Comparison of ENCODE assay signal across 16 cellular contexts in genomic region chr11:117020873-117021564, GRCh38.
A peak's percentile ranks its signal among the peaks of the same experiment; 100 is the strongest.
DNase-seq lines count a peak whose midpoint lies in the region; ATAC-seq lines count a peak whose summit lies in the region.
"Had no signal": no experiment of that assay in that cellular context is flagged by ENCODE, and none has a peak within 500 bp of the region (broad histone marks: within the 10 kb centered on the region; RNA-seq: fewer than 3 reads in every experiment).

No MANE protein-coding gene starts in this region.

- CTCF ChIA-PET in CD4-positive, alpha-beta memory T cell (lab: Charles Lee; ENCODE audit: partially characterized antibody) = no interaction called here
- CTCF ChIA-PET in naive thymus-derived CD4-positive, alpha-beta T cell (lab: Charles Lee) = no interaction called here

- H3K36me3 ChIP-seq in CD4-positive, alpha-beta memory T cell (ENCODE audit: insufficient read depth, low read length) = peaks cover 4% of the 10 kb centered on the region
- H3K36me3 ChIP-seq in naive thymus-derived CD4-positive, alpha-beta T cell (ENCODE audit: control insufficient read depth in 2 of 3, insufficient read depth in 3 of 3, low read length in 3 of 3) = no peaks in the 10 kb centered on the region
- H3K36me3 ChIP-seq: SJSA1 had no signal

- H3K4me3 ChIP-seq in CD4-positive, alpha-beta memory T cell (ENCODE audit: low read length in 2 of 2) = no peak overlapping the region
- no peak overlapping the region for H3K4me3 ChIP-seq in naive thymus-derived CD4-positive, alpha-beta T cell (ENCODE audit: low read length)
- H3K4me3 ChIP-seq: SJSA1 had no signal

- H3K36me3 Mint-ChIP-seq in CD4-positive, alpha-beta memory T cell = peaks cover 0 to 4% of the 10 kb centered on the region in 2 donors
- peaks cover 11% of the 10 kb centered on the region for H3K36me3 Mint-ChIP-seq in activated naive CD8-positive, alpha-beta T cell
- H3K36me3 Mint-ChIP-seq in naive thymus-derived CD4-positive, alpha-beta T cell = peaks cover 0 to 5% (median 4%) of the 10 kb centered on the region in 5 donors
- H3K36me3 Mint-ChIP-seq: mesothelial cell of epicardium had no signal

- no peaks in the 10 kb centered on the region for H3K9me3 Mint-ChIP-seq in CD4-positive, alpha-beta memory T cell
- H3K9me3 Mint-ChIP-seq in activated naive CD8-positive, alpha-beta T cell (ENCODE audit: low read depth) = no peaks in the 10 kb centered on the region
- H3K9me3 Mint-ChIP-seq in naive thymus-derived CD4-positive, alpha-beta T cell = no peaks in the 10 kb centered on the region
- H3K9me3 Mint-ChIP-seq: CD4-positive, alpha-beta T cell; mesothelial cell of epicardium had no signal

- in situ Hi-C loops in G401 (cut with HindIII; ENCODE audit: low sequenced_read_pairs) = no loop called here

- DNase-seq in CD4-positive, alpha-beta memory T cell = no peak
- no peak for DNase-seq in naive thymus-derived CD4-positive, alpha-beta T cell
- DNase-seq in G401 (ENCODE audit: low spot score) (no peak), germinal center (ENCODE audit: low spot score) (no peak)
- DNase-seq: activated CD4-positive, alpha-beta T cell treated with anti-CD3 and anti-CD28 coated beads, Interleukin-2, amount 50 U/mL, for 4 hours; CD4-positive, alpha-beta T cell; hypothalamus; NCI-H1417; NCI-H774 had no signal

- peaks cover 50 to 76% (median 63%) of the 10 kb centered on the region in 4 donors for H3K4me1 Mint-ChIP-seq in CD4-positive, alpha-beta memory T cell
- peaks cover 67% of the 10 kb centered on the region for H3K4me1 Mint-ChIP-seq in activated naive CD8-positive, alpha-beta T cell (ENCODE audit: low read depth)
- peaks cover 53 to 76% (median 64%) of the 10 kb centered on the region in 7 donors for H3K4me1 Mint-ChIP-seq in naive thymus-derived CD4-positive, alpha-beta T cell

- H3K27me3 Mint-ChIP-seq in CD4-positive, alpha-beta memory T cell = no peaks in the 10 kb centered on the region
- no peaks in the 10 kb centered on the region for H3K27me3 Mint-ChIP-seq in activated naive CD8-positive, alpha-beta T cell
- H3K27me3 Mint-ChIP-seq in naive thymus-derived CD4-positive, alpha-beta T cell = no peaks in the 10 kb centered on the region
- H3K27me3 Mint-ChIP-seq: CD4-positive, alpha-beta T cell had no signal

- H3K4me3 Mint-ChIP-seq in CD4-positive, alpha-beta memory T cell = peak overlapping the region in 6 of 8 donors; percentile 23 to 73 (median 48)
- H3K4me3 Mint-ChIP-seq in activated naive CD8-positive, alpha-beta T cell = peak overlapping the region; percentile 1
- H3K4me3 Mint-ChIP-seq in naive thymus-derived CD4-positive, alpha-beta T cell = peak overlapping the region in 4 of 10 donors; percentile 23 to 52 (median 30)
- H3K4me3 Mint-ChIP-seq: CD4-positive, alpha-beta T cell; mesothelial cell of epicardium had no signal

- intact Hi-C loops in CD4-positive, alpha-beta memory T cell (cut with micrococcal nuclease) = loop anchor here (5.0 kb wide), 1 partner anchor 94 kb away; no protein-coding TSS in a partner anchor
- intact Hi-C loops in naive thymus-derived CD4-positive, alpha-beta T cell (cut with micrococcal nuclease) = loop anchor here (5.0 kb wide), 2 partner anchors 34 to 89 kb away; no protein-coding TSS in a partner anchor

- no peaks in the 10 kb centered on the region for H3K27me3 ChIP-seq in CD4-positive, alpha-beta memory T cell (ENCODE audit: insufficient read depth, low read length)
- H3K27me3 ChIP-seq in naive thymus-derived CD4-positive, alpha-beta T cell (ENCODE audit: control insufficient read depth in 2 of 2, insufficient read depth in 2 of 2, low read length in 2 of 2) = no peaks in the 10 kb centered on the region
- H3K27me3 ChIP-seq: SJSA1 had no signal

- ATAC-seq in GM21723 (IDR thresholded peaks at IDR 0.05; ENCODE audit: unreplicated experiment) (peak; percentile 39), HG02759 (IDR thresholded peaks at IDR 0.05; ENCODE audit: unreplicated experiment) (no peak), HG03039 (IDR thresholded peaks at IDR 0.05; ENCODE audit: unreplicated experiment) (no peak)
- no peak for ATAC-seq in naive thymus-derived CD4-positive, alpha-beta T cell

- no peak overlapping the region for H3K27ac ChIP-seq in CD4-positive, alpha-beta memory T cell (ENCODE audit: low read depth, low read length)
- H3K27ac ChIP-seq in naive thymus-derived CD4-positive, alpha-beta T cell (ENCODE audit: low read depth, low read length) = no peak overlapping the region
- H3K27ac ChIP-seq: HL-60, SJSA1 had no signal

- POLR2A ChIA-PET in CD4-positive, alpha-beta memory T cell (lab: Charles Lee; ENCODE audit: partially characterized antibody) = no interaction called here
- POLR2A ChIA-PET in naive thymus-derived CD4-positive, alpha-beta T cell (lab: Charles Lee) = interaction anchor here (0.6 kb wide), 1 partner anchor 41 kb away, joined by 3 read pairs; no protein-coding TSS in a partner anchor

- H3K9me3 ChIP-seq in CD4-positive, alpha-beta memory T cell (ENCODE audit: control insufficient read depth in 1 of 2, low read length in 2 of 2) = no peaks in the 10 kb centered on the region
- no peaks in the 10 kb centered on the region for H3K9me3 ChIP-seq in naive thymus-derived CD4-positive, alpha-beta T cell (ENCODE audit: control insufficient read depth in 2 of 3, low read length in 3 of 3)
- H3K9me3 ChIP-seq: SJSA1 had no signal

- peaks cover 73% of the 10 kb centered on the region for H3K4me1 ChIP-seq in CD4-positive, alpha-beta memory T cell (ENCODE audit: insufficient read depth, low read length)
- H3K4me1 ChIP-seq in naive thymus-derived CD4-positive, alpha-beta T cell (ENCODE audit: control insufficient read depth in 2 of 2, insufficient read depth in 2 of 2, low read length in 2 of 2) = peaks cover 26 to 45% of the 10 kb centered on the region in 2 donors

- peak overlapping the region in 6 of 7 donors; percentile 23 to 74 (median 58) for H3K27ac Mint-ChIP-seq in CD4-positive, alpha-beta memory T cell
- peak overlapping the region; percentile 13 for H3K27ac Mint-ChIP-seq in activated naive CD8-positive, alpha-beta T cell
- H3K27ac Mint-ChIP-seq in naive thymus-derived CD4-positive, alpha-beta T cell = peak overlapping the region in 6 of 9 donors; percentile 4 to 64 (median 34)
- H3K27ac Mint-ChIP-seq: CD4-positive, alpha-beta T cell; mesothelial cell of epicardium had no signal
